ENCODE assay signal across 8 cellular contexts in genomic region chr2:106160786-106161261, GRCh38. TPM values are rescaled to one million over a fixed set of nuclear protein-coding genes. Genes with fewer than 3 reads are reported as not detected.
DNase-seq lines count a peak whose midpoint lies in the region; ATAC-seq and TF ChIP-seq lines count a peak whose summit lies in the region.

No MANE protein-coding gene starts in this region.

- no peak overlapping the region for H3K27ac ChIP-seq in osteoblast (ENCODE audit: low read depth, low read length)

- H3K4me3 ChIP-seq in mononuclear cell (ENCODE audit: low read length) (peak overlapping the region; percentile 38), osteoblast (ENCODE audit: insufficient read depth, low read length) (no peak overlapping the region)

- in situ Hi-C loops in GM13976 (cut with MboI; ENCODE audit: low sequenced_read_pairs, unreplicated experiment), result no loop called here

- no peaks in the 10 kb centered on the region for H4K20me1 ChIP-seq in osteoblast (ENCODE audit: insufficient read depth, low read length)

- no peaks in the 10 kb centered on the region for H3K79me2 ChIP-seq in osteoblast (ENCODE audit: insufficient read depth, low read length)

- DNase-seq in GDM1 (lab: John Stamatoyannopoulos, UW) (peak; percentile 48), osteoblast (ENCODE audit: insufficient read length, low spot score, missing footprints) (no peak), GM13976 (ENCODE audit: low spot score) (no peak), COLO829 (ENCODE audit: low spot score) (no peak), cortex of kidney (lab: John Stamatoyannopoulos, UW) (no peak)
- DNase-seq in activated CD4-positive, alpha-beta T cell treated with anti-CD3 and anti-CD28 coated beads, Interleukin-2, amount 50 U/mL, for 4 hours, result peak; percentile 26 to 37

- no peak overlapping the region for H2AFZ ChIP-seq in osteoblast (ENCODE audit: low read length)

- H3K27me3 ChIP-seq in mononuclear cell (ENCODE audit: insufficient read depth, low read length), result no peaks in the 10 kb centered on the region
- no peaks in the 10 kb centered on the region for H3K27me3 ChIP-seq in osteoblast (ENCODE audit: insufficient read depth, low read length)

- H3K4me1 ChIP-seq in mononuclear cell (ENCODE audit: insufficient read depth, low read length) (peaks cover 41% of the 10 kb centered on the region), osteoblast (ENCODE audit: insufficient read depth, low read length) (peaks cover 3% of the 10 kb centered on the region)

- H3K9me3 ChIP-seq in mononuclear cell (ENCODE audit: low read depth, low read length) (no peaks in the 10 kb centered on the region), osteoblast (ENCODE audit: low read depth, low read length) (no peaks in the 10 kb centered on the region)

- TF ChIP-seq CTCF in osteoblast (IDR thresholded peaks at IDR 0.05; ENCODE audit: extremely low read depth, low read depth, low read length) (no peak), GM13976 (IDR thresholded peaks at IDR 0.05; ENCODE audit: borderline replicate concordance, control extremely low read depth, extremely low read depth, insufficient read depth, missing control alignments) (no peak)

- ATAC-seq in HG02884 (IDR thresholded peaks at IDR 0.05; ENCODE audit: unreplicated experiment), result peak; percentile 60

- peaks cover 14% of the 10 kb centered on the region for H3K36me3 ChIP-seq in osteoblast (ENCODE audit: insufficient read depth, low read length)

- no peak overlapping the region for H3K4me2 ChIP-seq in osteoblast (ENCODE audit: insufficient read depth, low read length)

RNA-seq across cellular contexts. Expression of gene UXS1, which starts 33.3 kb away (rescaled TPM):
- total RNA-seq in mononuclear cell, result 96.9 TPM
- 22.8 and 31.5 TPM in 2 replicates for total RNA-seq in osteoblast

Comparison
In these comparisons a context has a peak if more than half of its experiments do, and no peak if none do; other contexts are left out.
1. DNase-seq: peak in GDM1 (single experiment) and activated CD4-positive, alpha-beta T cell treated with anti-CD3 and anti-CD28 coated beads, Interleukin-2, amount 50 U/mL, for 4 hours (2 of 2); none in osteoblast (single experiment), GM13976 (single experiment), COLO829 (single experiment) and cortex of kidney (single experiment).